In genomic region chr10:85194685-85195084, GRCh38 we compare ENCODE assay signal across 21 cellular contexts.
"Had no signal": no experiment of that assay in that cellular context is flagged by ENCODE, and none has a peak within 500 bp of the region (broad histone marks: within the 10 kb centered on the region; RNA-seq: fewer than 3 reads in every experiment).

No MANE protein-coding gene starts in this region.

- DNase-seq: colonic mucosa; cortex of kidney; effector CD8-positive, alpha-beta T cell; effector memory CD8-positive, alpha-beta T cell; endodermal cell; erythroblast; foreskin keratinocyte; heart right ventricle; hippocampal formation; left cardiac atrium; left lung; left ventricle myocardium superior; lower lobe of right lung; mesenchymal stem cell; mucosa of descending colon; naive B cell had no signal

- H3K9me3 Mint-ChIP-seq: endodermal cell, mesothelial cell of epicardium had no signal

- ATAC-seq: effector memory CD8-positive, alpha-beta T cell; esophagus mucosa; foreskin keratinocyte; gastroesophageal sphincter; heart right ventricle; left cardiac atrium; left lung; left ventricle myocardium superior; lower lobe of right lung; mucosa of descending colon had no signal

- H3K4me3 ChIP-seq: colonic mucosa, gastroesophageal sphincter, heart right ventricle, left lung, lower lobe of right lung, mucosa of descending colon had no signal

- H3K27me3 Mint-ChIP-seq: dendritic cell treated with granulocyte-macrophage colony-stimulating factor and Interleukin-4, amounts not matched to agents 40 ng/mL and 50 ng/mL, for 4 days; effector memory CD8-positive, alpha-beta T cell; naive B cell had no signal

- H3K4me1 Mint-ChIP-seq: endodermal cell, mesothelial cell of epicardium, naive B cell had no signal

- H3K36me3 Mint-ChIP-seq: mesothelial cell of epicardium, naive B cell had no signal

- H3K36me3 ChIP-seq: colonic mucosa, gastroesophageal sphincter, heart right ventricle, left lung, lower lobe of right lung had no signal

- H3K27ac Mint-ChIP-seq: dendritic cell treated with granulocyte-macrophage colony-stimulating factor and Interleukin-4, amounts not matched to agents 40 ng/mL and 50 ng/mL, for 4 days; effector memory CD8-positive, alpha-beta T cell; endodermal cell; mesothelial cell of epicardium; naive B cell had no signal

- H3K27ac ChIP-seq: colonic mucosa, epithelial cell of prostate, foreskin keratinocyte, gastroesophageal sphincter, heart right ventricle, left lung, lower lobe of right lung had no signal

- H3K4me3 Mint-ChIP-seq: dendritic cell treated with granulocyte-macrophage colony-stimulating factor and Interleukin-4, amounts not matched to agents 40 ng/mL and 50 ng/mL, for 4 days; effector memory CD8-positive, alpha-beta T cell; endodermal cell; mesothelial cell of epicardium had no signal

- H3K4me1 ChIP-seq: colonic mucosa, foreskin keratinocyte, gastroesophageal sphincter, heart right ventricle, left lung, lower lobe of right lung had no signal

- H3K27me3 ChIP-seq: colonic mucosa, foreskin keratinocyte, left lung had no signal

- H3K9me3 ChIP-seq: colonic mucosa, gastroesophageal sphincter, heart right ventricle, left lung, lower lobe of right lung, mucosa of descending colon had no signal
